In genomic region chr17:42025191-42025579, GRCh38 we compare ENCODE assay signal across 1 cellular context.
A peak's percentile ranks its signal among the peaks of the same experiment; 100 is the strongest.
TF ChIP-seq lines count a peak whose summit lies in the region.

No MANE protein-coding gene starts in this region.

TF ChIP-seq in liver, 16 proteins besides CTCF, POLR2A, EP300 and RAD21:
- TF ChIP-seq ZBTB33 (IDR thresholded peaks at IDR 0.05), result no peak
- TF ChIP-seq YY1 (IDR thresholded peaks at IDR 0.05), result no peak
- peak; percentile 15 for TF ChIP-seq FOXA1 (IDR thresholded peaks at IDR 0.05)
- TF ChIP-seq HNF4G (IDR thresholded peaks at IDR 0.05), result no peak
- peak; percentile 5 for TF ChIP-seq ATF3 (IDR thresholded peaks at IDR 0.05)
